In genomic region chr7:22219036-22219435, GRCh38 we compare ENCODE assay signal across 16 cellular contexts.
DNase-seq lines count a peak whose midpoint lies in the region; ATAC-seq and TF ChIP-seq lines count a peak whose summit lies in the region.
"Had no signal": no experiment of that assay in that cellular context is flagged by ENCODE, and none has a peak within 500 bp of the region (broad histone marks: within the 10 kb centered on the region; RNA-seq: fewer than 3 reads in every experiment).

No MANE protein-coding gene starts in this region.

- TF ChIP-seq CTCF in esophagus squamous epithelium (IDR thresholded peaks at IDR 0.05) (no peak), stomach (IDR thresholded peaks at IDR 0.05) (no peak)

- no peak for TF ChIP-seq EP300 in stomach (IDR thresholded peaks at IDR 0.05)

- H3K4me3 ChIP-seq in esophagus squamous epithelium (peak overlapping the region in 3 of 4 donors; percentile 22 to 51 (median 37)), stomach (peak overlapping the region; percentile 5 to 27 (median 13))

- intact Hi-C loops in esophagus squamous epithelium (cut with DNase I): no loop called here
- intact Hi-C loops in stomach (cut with DNase I; ENCODE audit: low total_unique reads): no loop called here
- intact Hi-C loops in left colon (cut with DNase I, micrococcal nuclease): loop anchor here in 1 of 2 donors (5.0 kb wide), 1 partner anchor 67 kb away; no protein-coding TSS in a partner anchor

- H3K9me3 ChIP-seq in esophagus squamous epithelium (no peaks in the 10 kb centered on the region), stomach (no peaks in the 10 kb centered on the region)

- H3K36me3 ChIP-seq in esophagus squamous epithelium (peaks cover 0 to 25% (median 0%) of the 10 kb centered on the region in 3 donors), stomach (no peaks in the 10 kb centered on the region)

- ATAC-seq in left colon: no peak
- ATAC-seq: activated CD4-positive, alpha-beta T cell treated with anti-CD3 and anti-CD28 coated beads for 36 hours; natural killer cell; T-helper 17 cell had no signal

- no peaks in the 10 kb centered on the region for H3K27me3 ChIP-seq in esophagus squamous epithelium
- H3K27me3 ChIP-seq in stomach: no peaks in the 10 kb centered on the region

- peak overlapping the region; percentile 40 to 78 (median 55) for H3K27ac ChIP-seq in esophagus squamous epithelium
- peak overlapping the region in 4 of 5 donors; percentile 23 to 59 (median 44) for H3K27ac ChIP-seq in stomach

- DNase-seq in RPMI7951 (ENCODE audit: low read depth): peak; percentile 50
- no peak for DNase-seq in esophagus squamous epithelium (lab: John Stamatoyannopoulos, UW)
- peak; percentile 54 to 80 for DNase-seq in lung microvascular endothelial cell (ENCODE audit: low read depth in 2 of 2)
- DNase-seq in stomach: no peak
- DNase-seq in NCI-H524 treated with DMSO at 0.1 percent for 48 hours (lab: John Stamatoyannopoulos, UW): no peak
- no peak for DNase-seq in NAMALWA (ENCODE audit: low spot score)
- no peak for DNase-seq in NCI-H510A treated with DMSO at 0.1 percent for 48 hours (lab: John Stamatoyannopoulos, UW)
- DNase-seq in left colon: no peak
- DNase-seq: activated CD4-positive, alpha-beta T cell treated with anti-CD3 and anti-CD28 coated beads for 36 hours; DMS 273 treated with DMSO at 0.1 percent for 48 hours; erythroblast; IMR-90; natural killer cell; NCI-H1105 treated with DMSO at 0.1 percent for 48 hours; NCI-H345; T-helper 17 cell had no signal

- no peak for TF ChIP-seq POLR2A in esophagus squamous epithelium (IDR thresholded peaks at IDR 0.05)
- TF ChIP-seq POLR2A in stomach (IDR thresholded peaks at IDR 0.05): no peak

- H3K4me1 ChIP-seq in esophagus squamous epithelium: peaks cover 0 to 42% (median 0%) of the 10 kb centered on the region in 3 donors
- H3K4me1 ChIP-seq in stomach: no peaks in the 10 kb centered on the region

- 49 to 61% methylated on average over 4 of the region's 4 CpGs for WGBS in esophagus squamous epithelium, 2 donors
- 81 to 92% (median 87%) methylated on average over 4 of the region's 4 CpGs for WGBS in stomach, 5 donors

Comparison
In these comparisons a context has a peak if more than half of its experiments do, and no peak if none do; other contexts are left out.
1. DNase-seq: peak in RPMI7951 (single experiment) and lung microvascular endothelial cell (2 of 2); none in esophagus squamous epithelium (single experiment), stomach (single experiment), NCI-H524 treated with DMSO at 0.1 percent for 48 hours (single experiment), NAMALWA (single experiment), NCI-H510A treated with DMSO at 0.1 percent for 48 hours (single experiment) and left colon (0 of 2).